8 cellular contexts compared by ENCODE assay signal in genomic region chr1:858649-859041, GRCh38.
DNase-seq lines count a peak whose midpoint lies in the region; ATAC-seq and TF ChIP-seq lines count a peak whose summit lies in the region.
"Not testable (repeated sequence)": the region's sequence is repeated elsewhere in the genome, so short reads cannot be mapped to it uniquely, and the experiment has no call there.

No MANE protein-coding gene starts in this region.

- H3K4me1 Mint-ChIP-seq in WTC11 = peaks cover 14% of the 10 kb centered on the region

- intact Hi-C loops in heart left ventricle (cut with DNase I); aorta (cut with DNase I): not testable (repeated sequence)

- H3K4me3 Mint-ChIP-seq in WTC11 = peak overlapping the region; percentile 21

- DNase-seq in DMS53 treated with DMSO at 0.1 percent for 48 hours (lab: John Stamatoyannopoulos, UW; ENCODE audit: unreplicated experiment) = peak; percentile 55
- peak; percentile 70 for DNase-seq in NCI-H1092 (lab: John Stamatoyannopoulos, UW)
- DNase-seq in NCI-H446 (lab: John Stamatoyannopoulos, UW) = peak; percentile 50 to 84
- not testable (repeated sequence) for DNase-seq in WTC11 (ENCODE audit: low spot score); aorta
- peak; percentile 38 to 75 for DNase-seq in cardiac fibroblast (ENCODE audit: low read depth in 2 of 2)
- DNase-seq in heart left ventricle = peak; percentile 74 to 91 (median 85)
- peak; percentile 51 for DNase-seq in myocyte (ENCODE audit: low read depth)

- H3K9me3 ChIP-seq in heart left ventricle; aorta (ENCODE audit: control insufficient read depth, low read length): not testable (repeated sequence)

- not testable (repeated sequence) for H3K9me3 Mint-ChIP-seq in WTC11

- H3K27me3 ChIP-seq in heart left ventricle; aorta (ENCODE audit: control insufficient read depth in 1 of 2, insufficient read depth in 2 of 2, low read length in 1 of 2): not testable (repeated sequence)

- TF ChIP-seq POLR2A in heart left ventricle (IDR thresholded peaks at IDR 0.05) = not testable (repeated sequence)

- ATAC-seq in WTC11 = peak; percentile 77
- ATAC-seq in heart left ventricle = peak; percentile 89 to 95 (median 92)
- ATAC-seq in aorta (ENCODE audit: low FRiP score) = peak; percentile 50

- POLR2A ChIA-PET in WTC11 (lab: Charles Lee) = not testable (repeated sequence)

- H3K27ac Mint-ChIP-seq in WTC11 = not testable (repeated sequence)

- peak overlapping the region in 2 of 12 donors; percentile 5 to 41 for H3K27ac ChIP-seq in heart left ventricle
- H3K27ac ChIP-seq in aorta (ENCODE audit: low read depth in 1 of 2, low read length in 2 of 2) = not testable (repeated sequence)

- H3K36me3 Mint-ChIP-seq in WTC11 = not testable (repeated sequence)

- peaks cover 0 to 15% (median 6%) of the 10 kb centered on the region in 12 donors for H3K4me1 ChIP-seq in heart left ventricle
- not testable (repeated sequence) for H3K4me1 ChIP-seq in aorta (ENCODE audit: control insufficient read depth in 1 of 2, insufficient read depth in 2 of 2, low read length in 2 of 2)

- peaks cover 12% of the 10 kb centered on the region for H3K27me3 Mint-ChIP-seq in WTC11 (ENCODE audit: low read depth)

- not testable (repeated sequence) for TF ChIP-seq CTCF in WTC11 (IDR thresholded peaks at IDR 0.05); cardiac fibroblast (IDR thresholded peaks at IDR 0.05; ENCODE audit: low read depth, low read length); heart left ventricle (IDR thresholded peaks at IDR 0.05)

- H3K4me3 ChIP-seq in cardiac fibroblast (replicated peaks in 1 of 2; ENCODE audit: low read depth in 2 of 2, low read length in 2 of 2); aorta (ENCODE audit: low read length in 2 of 2): not testable (repeated sequence)
- H3K4me3 ChIP-seq in heart left ventricle = peak overlapping the region in 1 of 12 donors; percentile 0

- H3K36me3 ChIP-seq in heart left ventricle = peaks cover 0 to 22% (median 14%) of the 10 kb centered on the region in 9 donors
- not testable (repeated sequence) for H3K36me3 ChIP-seq in aorta (ENCODE audit: control insufficient read depth in 1 of 2, insufficient read depth in 2 of 2, low read length in 1 of 2)

- WGBS in heart left ventricle, 4 donors = 2 to 10% (median 4%) methylated on average over 8 to 12 of the region's 12 CpGs
- 5 to 11% methylated on average over 8 to 11 of the region's 12 CpGs for WGBS in aorta, 2 donors

- CTCF ChIA-PET in WTC11 (lab: Charles Lee) = not testable (repeated sequence)
